In the genomic region with DNA sequence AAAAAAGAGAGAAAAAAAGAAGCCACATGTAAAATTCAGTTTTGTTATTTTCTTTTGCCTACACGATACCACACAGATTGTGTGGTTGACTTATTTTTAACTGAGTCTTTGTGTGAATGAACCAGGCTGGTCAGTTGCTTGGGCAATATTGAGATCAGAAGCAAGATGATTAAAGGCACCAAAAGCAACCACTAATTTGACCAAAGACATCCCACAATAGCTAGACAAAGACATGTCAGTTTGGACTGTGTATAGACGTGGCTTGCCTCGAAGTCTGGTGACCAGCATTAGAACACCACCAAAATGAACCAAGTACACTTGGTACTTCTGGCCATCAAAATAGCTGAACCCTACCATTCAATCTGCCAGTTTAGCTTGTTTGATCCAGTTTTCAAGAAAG, we compare ENCODE assay signal across 27 cellular contexts.
"Had no signal": no experiment of that assay in that cellular context is flagged by ENCODE, and none has a peak within 500 bp of the region (broad histone marks: within the 10 kb centered on the region; RNA-seq: fewer than 3 reads in every experiment).

No MANE protein-coding gene starts in this region.

- ATAC-seq: effector memory CD8-positive, alpha-beta T cell; esophagus mucosa; gastrocnemius medialis; left colon; left lobe of liver; lower lobe of right lung had no signal

- H3K36me3 Mint-ChIP-seq: immature natural killer cell, naive B cell had no signal

- H3K36me3 ChIP-seq: colonic mucosa, esophagus squamous epithelium, gastrocnemius medialis, lower lobe of right lung had no signal

- H3K27ac ChIP-seq: colonic mucosa, epithelial cell of prostate, esophagus squamous epithelium, gastrocnemius medialis, hepatocyte, lower lobe of right lung had no signal

- H3K4me1 Mint-ChIP-seq: endodermal cell, immature natural killer cell, naive B cell had no signal

- H3K9me3 ChIP-seq: colonic mucosa, gastrocnemius medialis, lower lobe of right lung had no signal

- H3K27me3 ChIP-seq: colonic mucosa, esophagus squamous epithelium, gastrocnemius medialis, hepatocyte had no signal

- H3K27ac Mint-ChIP-seq: dendritic cell treated with granulocyte-macrophage colony-stimulating factor and Interleukin-4, amounts not matched to agents 40 ng/mL and 50 ng/mL, for 4 days; effector memory CD8-positive, alpha-beta T cell; endodermal cell; immature natural killer cell; naive B cell had no signal

- H3K4me3 Mint-ChIP-seq: dendritic cell treated with granulocyte-macrophage colony-stimulating factor and Interleukin-4, amounts not matched to agents 40 ng/mL and 50 ng/mL, for 4 days; effector memory CD8-positive, alpha-beta T cell; endodermal cell; immature natural killer cell; naive B cell had no signal

- H3K4me3 ChIP-seq: colonic mucosa, esophagus squamous epithelium, gastrocnemius medialis, hepatocyte, lower lobe of right lung had no signal

- H3K9me3 Mint-ChIP-seq: dendritic cell treated with granulocyte-macrophage colony-stimulating factor and Interleukin-4, amounts not matched to agents 40 ng/mL and 50 ng/mL, for 4 days; endodermal cell had no signal

- DNase-seq: colonic mucosa; cortex of kidney; effector CD8-positive, alpha-beta T cell; effector memory CD8-positive, alpha-beta T cell; endodermal cell; erythroblast; esophagus squamous epithelium; foreskin fibroblast; foreskin melanocyte; gastrocnemius medialis; glutamatergic neuron; head of caudate nucleus; hypothalamus; immature natural killer cell; islet precursor cell; kidney; kidney glomerular epithelial cell; left colon; lower lobe of right lung; mesenchymal stem cell; midbrain; naive B cell had no signal

- H3K4me1 ChIP-seq: colonic mucosa, esophagus squamous epithelium, gastrocnemius medialis, lower lobe of right lung had no signal

- H3K27me3 Mint-ChIP-seq: dendritic cell treated with granulocyte-macrophage colony-stimulating factor and Interleukin-4, amounts not matched to agents 40 ng/mL and 50 ng/mL, for 4 days; effector memory CD8-positive, alpha-beta T cell; naive B cell had no signal
